In genomic region chr16:80569440-80570105, GRCh38 we compare ENCODE assay signal across 8 cellular contexts. TPM values are rescaled to one million over a fixed set of nuclear protein-coding genes. Genes with fewer than 3 reads are reported as not detected.
DNase-seq lines count a peak whose midpoint lies in the region; ATAC-seq lines count a peak whose summit lies in the region.

No MANE protein-coding gene starts in this region.

- DNase-seq in NK-92 treated with Interleukin-12 subunit alpha and Interleukin-12 subunit beta, amount 100 ng/mL, for 24 hours (lab: John Stamatoyannopoulos, UW), result peak; percentile 75
- no peak for DNase-seq in NK-92 (lab: John Stamatoyannopoulos, UW; ENCODE audit: unreplicated experiment)
- DNase-seq in activated CD4-positive, alpha-beta T cell treated with anti-CD3 and anti-CD28 coated beads for 1 hour, result peak; percentile 29
- peak; percentile 65 for DNase-seq in stimulated activated CD8-positive, alpha-beta memory T cell treated with anti-CD3 and anti-CD28 coated beads, Interleukin-4, amount 100 ng/mL, for 24 hours (ENCODE audit: low read depth)
- DNase-seq in germinal center (ENCODE audit: low spot score), result no peak
- no peak for DNase-seq in left cardiac atrium

- intact Hi-C loops in left cardiac atrium (cut with DNase I), result no loop called here

- ATAC-seq in esophagus mucosa, result peak; percentile 77
- no peak for ATAC-seq in left cardiac atrium
- no peak for ATAC-seq in HG03108 (IDR thresholded peaks at IDR 0.05; ENCODE audit: unreplicated experiment)

RNA-seq across cellular contexts. Expression of gene DYNLRB2, which starts 28.8 kb away (rescaled TPM):
- total RNA-seq in esophagus mucosa (not detected), left cardiac atrium (not detected)

Comparison
In these comparisons a context has a peak if more than half of its experiments do, and no peak if none do; other contexts are left out.
1. DNase-seq: peak in NK-92 treated with Interleukin-12 subunit alpha and Interleukin-12 subunit beta, amount 100 ng/mL, for 24 hours (single experiment), activated CD4-positive, alpha-beta T cell treated with anti-CD3 and anti-CD28 coated beads for 1 hour (single experiment) and stimulated activated CD8-positive, alpha-beta memory T cell treated with anti-CD3 and anti-CD28 coated beads, Interleukin-4, amount 100 ng/mL, for 24 hours (single experiment); none in NK-92 (single experiment), germinal center (single experiment) and left cardiac atrium (single experiment).